Comparison of ENCODE assay signal across 14 cellular contexts in genomic region chr3:48333346-48334245, GRCh38. TPM values are rescaled to one million over a fixed set of nuclear protein-coding genes. Genes with fewer than 3 reads are reported as not detected.
"Had no signal": no experiment of that assay in that cellular context is flagged by ENCODE, and none has a peak within 500 bp of the region (broad histone marks: within the 10 kb centered on the region; RNA-seq: fewer than 3 reads in every experiment).

Gene SPINK8, minus strand, starts transcription at chr3:48333661. Its CDS starts 5,320 bp downstream, at chr3:48328341.

RNA-seq across cellular contexts. Expression of gene SPINK8, which starts in this region (rescaled TPM):
- total RNA-seq: activated CD4-positive, alpha-beta T cell treated with anti-CD3 and anti-CD28 coated beads for 36 hours; activated CD4-positive, alpha-beta T cell treated with anti-CD3 and anti-CD28 coated beads, Interleukin-2, amount 10 ng/mL, durations not matched to agents 7 days and 5 days; activated CD8-positive, alpha-beta T cell treated with anti-CD3 and anti-CD28 coated beads, Interleukin-2, amount 10 ng/mL, durations not matched to agents 7 days and 5 days; activated naive CD8-positive, alpha-beta T cell treated with anti-CD3 and anti-CD28 coated beads, Interleukin-2, amount 10 ng/mL, durations not matched to agents 7 days and 5 days; activated T-helper 2 cell treated with anti-CD3 and anti-CD28 coated beads, Interferon-gamma antibody, Interleukin-2, Interleukin-4, amounts not matched to agents 10 μg/mL and 5 μg/mL and 100 μg/mL, durations not matched to agents 14 hours and 24 hours and 36 hours; astrocyte; body of pancreas; breast epithelium; cardiac septum; LHCN-M2; PC-9; Right ventricle myocardium inferior; WTC11 had no signal
- polyA plus RNA-seq: adipose tissue had no signal
